ENCODE assay signal across 9 cellular contexts in genomic region chr15:74422723-74423442, GRCh38. TPM values are rescaled to one million over a fixed set of nuclear protein-coding genes. Genes with fewer than 3 reads are reported as not detected.
DNase-seq lines count a peak whose midpoint lies in the region; ATAC-seq lines count a peak whose summit lies in the region.
"Had no signal": no experiment of that assay in that cellular context is flagged by ENCODE, and none has a peak within 500 bp of the region (broad histone marks: within the 10 kb centered on the region; RNA-seq: fewer than 3 reads in every experiment).

No MANE protein-coding gene starts in this region.

- peak overlapping the region; percentile 43 for H3K27ac Mint-ChIP-seq in stimulated activated naive CD8-positive, alpha-beta T cell treated with anti-CD3 and anti-CD28 coated beads, Interleukin-15, Interleukin-2, amounts not matched to agents 100 ng/mL and 50 ng/mL, for 24 hours
- peak overlapping the region; percentile 16 for H3K27ac Mint-ChIP-seq in activated naive CD8-positive, alpha-beta T cell treated with anti-CD3 and anti-CD28 coated beads for 36 hours
- H3K27ac Mint-ChIP-seq in CD4-positive, alpha-beta memory T cell, result no peak overlapping the region

- ATAC-seq in stimulated activated naive CD8-positive, alpha-beta T cell treated with anti-CD3 and anti-CD28 coated beads, Interleukin-15, Interleukin-2, amounts not matched to agents 100 U/mL and 50 U/mL, for 24 hours, result no peak
- no peak for ATAC-seq in HG02678 (IDR thresholded peaks at IDR 0.05; ENCODE audit: unreplicated experiment)

- no peaks in the 10 kb centered on the region for H3K9me3 ChIP-seq in CD4-positive, alpha-beta memory T cell (ENCODE audit: control insufficient read depth in 1 of 2, low read length in 2 of 2)
- H3K9me3 ChIP-seq: adrenal gland had no signal

- H3K4me3 Mint-ChIP-seq in stimulated activated naive CD8-positive, alpha-beta T cell treated with anti-CD3 and anti-CD28 coated beads, Interleukin-15, Interleukin-2, amounts not matched to agents 100 ng/mL and 50 ng/mL, for 24 hours, result peak overlapping the region; percentile 39
- H3K4me3 Mint-ChIP-seq in activated naive CD8-positive, alpha-beta T cell treated with anti-CD3 and anti-CD28 coated beads for 36 hours, result no peak overlapping the region
- no peak overlapping the region for H3K4me3 Mint-ChIP-seq in CD4-positive, alpha-beta memory T cell

- H3K27me3 ChIP-seq in CD4-positive, alpha-beta memory T cell (ENCODE audit: insufficient read depth, low read length), result no peaks in the 10 kb centered on the region
- H3K27me3 ChIP-seq: adrenal gland had no signal

- H3K36me3 Mint-ChIP-seq in stimulated activated naive CD8-positive, alpha-beta T cell treated with anti-CD3 and anti-CD28 coated beads, Interleukin-15, Interleukin-2, amounts not matched to agents 100 ng/mL and 50 ng/mL, for 24 hours (ENCODE audit: low read depth), result peaks cover 80% of the 10 kb centered on the region
- peaks cover 29% of the 10 kb centered on the region for H3K36me3 Mint-ChIP-seq in activated naive CD8-positive, alpha-beta T cell treated with anti-CD3 and anti-CD28 coated beads for 36 hours
- no peaks in the 10 kb centered on the region for H3K36me3 Mint-ChIP-seq in CD4-positive, alpha-beta memory T cell

- POLR2A ChIA-PET in CD4-positive, alpha-beta memory T cell (lab: Charles Lee; ENCODE audit: partially characterized antibody), result no interaction called here

- no peak overlapping the region for H3K27ac ChIP-seq in CD4-positive, alpha-beta memory T cell (ENCODE audit: low read depth, low read length)

- no peaks in the 10 kb centered on the region for H3K9me3 Mint-ChIP-seq in stimulated activated naive CD8-positive, alpha-beta T cell treated with anti-CD3 and anti-CD28 coated beads, Interleukin-15, Interleukin-2, amounts not matched to agents 100 ng/mL and 50 ng/mL, for 24 hours
- H3K9me3 Mint-ChIP-seq in activated naive CD8-positive, alpha-beta T cell treated with anti-CD3 and anti-CD28 coated beads for 36 hours, result no peaks in the 10 kb centered on the region
- no peaks in the 10 kb centered on the region for H3K9me3 Mint-ChIP-seq in CD4-positive, alpha-beta memory T cell

- H3K4me1 ChIP-seq in CD4-positive, alpha-beta memory T cell (ENCODE audit: insufficient read depth, low read length), result no peaks in the 10 kb centered on the region

- CTCF ChIA-PET in CD4-positive, alpha-beta memory T cell (lab: Charles Lee; ENCODE audit: partially characterized antibody), result interaction anchor here (0.7 kb wide), 1 partner anchor 41 kb away, joined by 3 read pairs; no protein-coding TSS in a partner anchor

- no peaks in the 10 kb centered on the region for H3K27me3 Mint-ChIP-seq in stimulated activated naive CD8-positive, alpha-beta T cell treated with anti-CD3 and anti-CD28 coated beads, Interleukin-15, Interleukin-2, amounts not matched to agents 100 ng/mL and 50 ng/mL, for 24 hours
- H3K27me3 Mint-ChIP-seq in activated naive CD8-positive, alpha-beta T cell treated with anti-CD3 and anti-CD28 coated beads for 36 hours, result no peaks in the 10 kb centered on the region
- H3K27me3 Mint-ChIP-seq in CD4-positive, alpha-beta memory T cell, result no peaks in the 10 kb centered on the region

- intact Hi-C loops in CD4-positive, alpha-beta memory T cell (cut with micrococcal nuclease), result no loop called here

- DNase-seq in stimulated activated naive CD8-positive, alpha-beta T cell treated with anti-CD3 and anti-CD28 coated beads, Interleukin-15, Interleukin-2, amounts not matched to agents 100 U/mL and 50 U/mL, for 24 hours, result no peak
- no peak for DNase-seq in activated naive CD8-positive, alpha-beta T cell treated with anti-CD3 and anti-CD28 coated beads for 36 hours
- DNase-seq in iris pigment epithelial cell (ENCODE audit: low read depth), result peak; percentile 37
- DNase-seq in CD4-positive, alpha-beta memory T cell, result no peak
- DNase-seq in NCI-H526 (lab: John Stamatoyannopoulos, UW), result no peak
- no peak for DNase-seq in activated CD8-positive, alpha-beta memory T cell treated with anti-CD3 and anti-CD28 coated beads, Interleukin-2, amount 50 U/mL, for 4 hours

- H3K4me1 Mint-ChIP-seq in stimulated activated naive CD8-positive, alpha-beta T cell treated with anti-CD3 and anti-CD28 coated beads, Interleukin-15, Interleukin-2, amounts not matched to agents 100 ng/mL and 50 ng/mL, for 24 hours (ENCODE audit: low read depth), result peaks cover 94% of the 10 kb centered on the region
- peaks cover 69% of the 10 kb centered on the region for H3K4me1 Mint-ChIP-seq in activated naive CD8-positive, alpha-beta T cell treated with anti-CD3 and anti-CD28 coated beads for 36 hours
- peaks cover 0 to 2% (median 0%) of the 10 kb centered on the region in 4 donors for H3K4me1 Mint-ChIP-seq in CD4-positive, alpha-beta memory T cell

- H3K36me3 ChIP-seq in CD4-positive, alpha-beta memory T cell (ENCODE audit: insufficient read depth, low read length), result no peaks in the 10 kb centered on the region
- H3K36me3 ChIP-seq: adrenal gland had no signal

- H3K4me3 ChIP-seq in CD4-positive, alpha-beta memory T cell (ENCODE audit: low read length in 2 of 2), result no peak overlapping the region
- H3K4me3 ChIP-seq: adrenal gland had no signal

RNA-seq across cellular contexts. Expression of gene SEMA7A, which starts 10.9 kb away (rescaled TPM):
- total RNA-seq in activated naive CD8-positive, alpha-beta T cell treated with anti-CD3 and anti-CD28 coated beads for 36 hours, result 10 to 100 TPM; 48.8 to 51.4 TPM
- 1 to 10 TPM; 1.2 to 1.9 TPM for total RNA-seq in CD4-positive, alpha-beta memory T cell
- polyA plus RNA-seq in CD4-positive, alpha-beta memory T cell, result under 1 TPM in 1 of 2 donors, not detected in 1; 0.10 TPM

RNA-seq across cellular contexts. Expression of gene UBL7, which starts 38.1 kb away (rescaled TPM):
- 10 to 100 TPM; 56.6 to 56.8 TPM for total RNA-seq in activated naive CD8-positive, alpha-beta T cell treated with anti-CD3 and anti-CD28 coated beads for 36 hours
- total RNA-seq in CD4-positive, alpha-beta memory T cell, result 10 to 100 TPM; 36.4 to 42.4 TPM
- polyA plus RNA-seq in CD4-positive, alpha-beta memory T cell, result 10 to 100 TPM; 90.5 to 96.5 TPM

RNA-seq across cellular contexts. Expression of gene CYP11A1, which starts 55.4 kb away (rescaled TPM):
- total RNA-seq in activated naive CD8-positive, alpha-beta T cell treated with anti-CD3 and anti-CD28 coated beads for 36 hours, result under 1 TPM; 0.30 to 0.31 TPM
- total RNA-seq in CD4-positive, alpha-beta memory T cell, result not detected
- polyA plus RNA-seq in CD4-positive, alpha-beta memory T cell, result not detected

Comparison
In these comparisons a context has a peak if more than half of its experiments do, and no peak if none do; other contexts are left out.
1. H3K27ac Mint-ChIP-seq: peak in stimulated activated naive CD8-positive, alpha-beta T cell treated with anti-CD3 and anti-CD28 coated beads, Interleukin-15, Interleukin-2, amounts not matched to agents 100 ng/mL and 50 ng/mL, for 24 hours (single experiment) and activated naive CD8-positive, alpha-beta T cell treated with anti-CD3 and anti-CD28 coated beads for 36 hours (single experiment); none in CD4-positive, alpha-beta memory T cell (0 of 7).
2. RNA of gene SEMA7A, which starts 10.9 kb away (total RNA-seq): 48.8 to 51.4 TPM in activated naive CD8-positive, alpha-beta T cell treated with anti-CD3 and anti-CD28 coated beads for 36 hours; 1.2 to 1.9 TPM in CD4-positive, alpha-beta memory T cell; every median in the first group is over 10 times any median in the second.